8 cellular contexts compared by ENCODE assay signal in the genomic region with DNA sequence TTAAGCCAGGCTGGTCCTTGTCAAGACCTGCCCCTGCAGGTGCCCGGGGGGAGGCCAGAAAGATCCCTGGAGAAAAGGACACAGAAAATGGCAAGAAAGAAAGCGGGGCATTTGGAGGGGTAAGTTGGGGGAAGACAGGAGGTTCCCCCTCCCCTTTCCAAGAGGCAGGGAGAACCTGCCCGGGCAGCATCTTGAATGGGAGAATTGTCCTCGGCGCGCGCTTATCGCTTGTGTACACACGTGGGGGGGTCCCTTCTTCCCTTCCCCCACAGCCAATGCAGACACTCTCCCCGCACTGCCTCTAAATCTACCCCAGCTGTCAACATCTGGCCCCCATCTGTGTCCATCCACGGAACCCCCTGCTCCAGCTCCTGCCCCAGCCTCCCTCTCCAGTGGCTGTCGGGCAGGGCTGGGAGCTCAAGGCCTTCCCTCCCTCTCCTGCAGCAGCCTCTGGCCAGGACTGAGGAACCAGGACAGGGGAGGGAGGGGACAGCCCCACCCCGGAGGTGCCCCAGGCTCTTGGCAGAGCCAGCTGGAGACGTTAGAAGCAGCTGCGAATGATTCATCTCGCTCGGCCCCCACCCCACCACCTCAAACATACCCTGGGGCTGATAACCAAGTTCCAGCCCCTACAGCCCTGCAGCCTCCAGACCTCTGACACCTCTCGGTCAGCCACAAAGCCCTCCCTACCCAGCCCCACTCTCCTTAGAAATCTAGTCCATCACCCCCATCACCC. TPM values are rescaled to one million over a fixed set of nuclear protein-coding genes. Genes with fewer than 3 reads are reported as not detected.
DNase-seq lines count a peak whose midpoint lies in the region; ATAC-seq, FAIRE-seq and TF ChIP-seq lines count a peak whose summit lies in the region.

No MANE protein-coding gene starts in this region.

- no peak overlapping the region for H3K27ac Mint-ChIP-seq in activated CD4-positive, alpha-beta T cell treated with anti-CD3 and anti-CD28 coated beads for 36 hours

- no peak overlapping the region for H3K4ac ChIP-seq in H1 (replicated peaks; ENCODE audit: insufficient read length, low read depth, low read length)

- no peaks in the 10 kb centered on the region for H3K9me3 Mint-ChIP-seq in activated CD4-positive, alpha-beta T cell treated with anti-CD3 and anti-CD28 coated beads for 36 hours (ENCODE audit: low read depth)

- TF ChIP-seq EP300 in H1 (IDR thresholded peaks at IDR 0.05; ENCODE audit: borderline replicate concordance in 1 of 2, low read depth in 2 of 2, low read length in 2 of 2) = no peak

- H3K36me3 Mint-ChIP-seq in activated CD4-positive, alpha-beta T cell treated with anti-CD3 and anti-CD28 coated beads for 36 hours (ENCODE audit: low read depth) = no peaks in the 10 kb centered on the region

- no peak overlapping the region for H3K23ac ChIP-seq in H1 (ENCODE audit: insufficient read length)

- H2BK120ac ChIP-seq in H1 (replicated peaks; ENCODE audit: low read depth, low read length) = no peak overlapping the region

- no peak; a peak in 1 of 3 replicates for TF ChIP-seq POLR2A in H1 (IDR thresholded peaks at IDR 0.05; ENCODE audit: control extremely low read depth in 1 of 2, low read depth in 2 of 2, low read length in 2 of 2)

- no peak overlapping the region for H4K5ac ChIP-seq in H1 (ENCODE audit: insufficient read length, low read depth, low read length)

- TF ChIP-seq RAD21 in H1 (IDR thresholded peaks at IDR 0.05 in 1 of 2, conservative IDR thresholded peaks at IDR 0.05 in 1 of 2; ENCODE audit: low read depth in 2 of 2, low read length in 2 of 2) = no peak

- H3K18ac ChIP-seq in H1 (ENCODE audit: extremely low read depth, low read length) = no peak overlapping the region

- WGBS in H1 (ENCODE audit: extremely low coverage in 1 of 2, insufficient coverage in 1 of 2, insufficient read length in 1 of 2, insufficient replicate concordance in 2 of 2, low coverage in 1 of 2, low lambda C conversion rate in 2 of 2, missing lambda C conversion rate in 1 of 2), 2 experiments = 86% methylated on average over 16 of the region's 18 CpGs; no CpG with 5 or more reads in 1 of the 2 experiments

- intact Hi-C loops in activated CD4-positive, alpha-beta T cell treated with anti-CD3 and anti-CD28 coated beads for 36 hours (cut with DNase I, micrococcal nuclease) = no loop called here
- intact Hi-C loops in tibial artery (cut with DNase I; ENCODE audit: low total_unique reads) = no loop called here

- no peak overlapping the region for H3K9ac ChIP-seq in H1 (replicated peaks in 1 of 4; ENCODE audit: extremely low read depth in 1 of 4, low read depth in 3 of 4, low read length in 3 of 4)

- H3K4me1 ChIP-seq in H1 (replicated peaks in 1 of 4; ENCODE audit: control insufficient read depth in 3 of 4, insufficient read depth in 4 of 4, low read length in 3 of 4) = peaks cover 0 to 8% (median 3%) of the 10 kb centered on the region in 4 experiments; a peak in 5 of 7 replicates
- peaks cover 5% of the 10 kb centered on the region for H3K4me1 ChIP-seq in osteoblast (ENCODE audit: insufficient read depth, low read length)
- peaks cover 0 to 27% (median 7%) of the 10 kb centered on the region in 4 donors for H3K4me1 ChIP-seq in tibial artery

- H4K8ac ChIP-seq in H1 (ENCODE audit: extremely low read depth, insufficient read depth, low read length) = no peak overlapping the region

- H3K4me3 ChIP-seq in H1 (ENCODE audit: extremely low read depth in 1 of 4, insufficient read depth in 2 of 4, low read depth in 3 of 4, low read length in 4 of 4) (no peak overlapping the region), osteoblast (ENCODE audit: insufficient read depth, low read length) (no peak overlapping the region), tibial artery (no peak overlapping the region)

- TF ChIP-seq CTCF in H1 (IDR thresholded peaks at IDR 0.05; ENCODE audit: control extremely low read depth in 1 of 3, insufficient read depth in 1 of 3, low read depth in 1 of 3, low read length in 3 of 3) = no peak
- TF ChIP-seq CTCF in osteoblast (IDR thresholded peaks at IDR 0.05; ENCODE audit: extremely low read depth, low read depth, low read length) = no peak
- TF ChIP-seq CTCF in tibial artery (IDR thresholded peaks at IDR 0.05) = no peak

- peaks cover 18 to 43% (median 24%) of the 10 kb centered on the region in 4 experiments for H3K36me3 ChIP-seq in H1 (ENCODE audit: control insufficient read depth in 2 of 4, insufficient read depth in 4 of 4, low read length in 3 of 4)
- H3K36me3 ChIP-seq in osteoblast (ENCODE audit: insufficient read depth, low read length) = peaks cover 4% of the 10 kb centered on the region
- H3K36me3 ChIP-seq in tibial artery = peaks cover 0 to 25% (median 9%) of the 10 kb centered on the region in 3 donors

- FAIRE-seq in H1 (lab: Jason Lieb, UNC) = no peak

- POLR2A ChIA-PET in H1 (lab: Charles Lee; ENCODE audit: partially characterized antibody) = interaction anchor here (0.8 to 10.3 kb wide), 20 partner anchors 12 to 121 kb away, joined by 3 to 124 read pairs (median 5); a partner anchor contains a TSS
- POLR2A ChIA-PET in activated CD4-positive, alpha-beta T cell treated with anti-CD3 and anti-CD28 coated beads for 36 hours (lab: Charles Lee) = no interaction called here

- H3K27me3 Mint-ChIP-seq in activated CD4-positive, alpha-beta T cell treated with anti-CD3 and anti-CD28 coated beads for 36 hours = peaks cover 10% of the 10 kb centered on the region

- no peak overlapping the region for H2BK20ac ChIP-seq in H1 (ENCODE audit: low read length)

- peaks cover 4% of the 10 kb centered on the region for H3K4me1 Mint-ChIP-seq in activated CD4-positive, alpha-beta T cell treated with anti-CD3 and anti-CD28 coated beads for 36 hours

- H2BK12ac ChIP-seq in H1 (ENCODE audit: low read depth, low read length) = no peak overlapping the region

- H3K27me3 ChIP-seq in H1 (replicated peaks in 1 of 4; ENCODE audit: control insufficient read depth in 3 of 4, extremely low read depth in 1 of 4, insufficient read depth in 3 of 4, low read length in 3 of 4) = no peaks in the 10 kb centered on the region
- no peaks in the 10 kb centered on the region for H3K27me3 ChIP-seq in osteoblast (ENCODE audit: insufficient read depth, low read length)
- H3K27me3 ChIP-seq in tibial artery = peaks cover 0 to 36% of the 10 kb centered on the region in 2 donors

- H3K27ac ChIP-seq in H1 (ENCODE audit: low read depth, low read length) (no peak overlapping the region), osteoblast (ENCODE audit: low read depth, low read length) (no peak overlapping the region), tibial artery (no peak overlapping the region)

- no peak overlapping the region for H3K4me3 Mint-ChIP-seq in activated CD4-positive, alpha-beta T cell treated with anti-CD3 and anti-CD28 coated beads for 36 hours

- no peak overlapping the region for H3K14ac ChIP-seq in H1 (ENCODE audit: insufficient read length)

- H2BK15ac ChIP-seq in H1 (ENCODE audit: low read length) = no peak overlapping the region

- CTCF ChIA-PET in H1 (lab: Charles Lee; ENCODE audit: partially characterized antibody) = interaction anchor here (0.6 to 13.2 kb wide), 27 partner anchors 8 to 1584 kb away, joined by 3 to 215 read pairs (median 6); a partner anchor contains a TSS
- CTCF ChIA-PET in activated CD4-positive, alpha-beta T cell treated with anti-CD3 and anti-CD28 coated beads for 36 hours (lab: Charles Lee) = interaction anchor here (0.6 to 5.5 kb wide), 9 partner anchors 8 to 88 kb away, joined by 3 to 106 read pairs (median 3); a partner anchor contains a TSS

- H4K20me1 ChIP-seq in H1 (replicated peaks in 1 of 2; ENCODE audit: control insufficient read depth in 1 of 2, insufficient read depth in 2 of 2, low read length in 2 of 2) (peaks cover 0 to 2% of the 10 kb centered on the region in 2 experiments), osteoblast (ENCODE audit: insufficient read depth, low read length) (no peaks in the 10 kb centered on the region)

- no peaks in the 10 kb centered on the region for H3K23me2 ChIP-seq in H1 (ENCODE audit: low read depth, low read length)

- H3K79me1 ChIP-seq in H1 (ENCODE audit: low read depth, low read length) = no peaks in the 10 kb centered on the region

- H3K79me2 ChIP-seq in H1 (ENCODE audit: control insufficient read depth in 1 of 2, insufficient read depth in 2 of 2, low read length in 2 of 2) = no peaks in the 10 kb centered on the region
- no peaks in the 10 kb centered on the region for H3K79me2 ChIP-seq in osteoblast (ENCODE audit: insufficient read depth, low read length)

- no peak overlapping the region for H2AK5ac ChIP-seq in H1 (ENCODE audit: low read depth, low read length)

- DNase-seq in DMS79 treated with DMSO at 0.1 percent for 48 hours (lab: John Stamatoyannopoulos, UW) (peak; percentile 27), NCI-H2227 treated with DMSO at 0.1 percent for 48 hours (lab: John Stamatoyannopoulos, UW) (peak; percentile 40), H1 (ENCODE audit: low read depth in 1 of 2, low spot score in 2 of 2) (peak in 1 of 2 experiments; percentile 52), osteoblast (ENCODE audit: insufficient read length, low spot score, missing footprints) (peak; percentile 67), tibial artery (no peak)
- DNase-seq in activated CD4-positive, alpha-beta T cell treated with anti-CD3 and anti-CD28 coated beads for 36 hours = no peak

- H3K56ac ChIP-seq in H1 (replicated peaks; ENCODE audit: insufficient read length, low read depth, low read length) = no peak overlapping the region

- H4K91ac ChIP-seq in H1 (replicated peaks; ENCODE audit: insufficient read length, low read length) = no peak overlapping the region

- ATAC-seq in activated CD4-positive, alpha-beta T cell treated with anti-CD3 and anti-CD28 coated beads for 36 hours = no peak
- ATAC-seq in HG02798 (IDR thresholded peaks at IDR 0.05; ENCODE audit: poor library complexity, unreplicated experiment) (no peak), GM21528 (IDR thresholded peaks at IDR 0.05; ENCODE audit: low FRiP score, unreplicated experiment) (no peak)

- no peak overlapping the region for H2BK5ac ChIP-seq in H1 (ENCODE audit: low read depth, low read length)

- no peak overlapping the region for H2AFZ ChIP-seq in H1 (ENCODE audit: low read length)
- H2AFZ ChIP-seq in osteoblast (ENCODE audit: low read length) = no peak overlapping the region

- no peaks in the 10 kb centered on the region for H3K9me3 ChIP-seq in H1 (ENCODE audit: insufficient read depth in 2 of 2, low read depth in 1 of 2, low read length in 1 of 2)
- H3K9me3 ChIP-seq in osteoblast (ENCODE audit: low read depth, low read length) = no peaks in the 10 kb centered on the region
- H3K9me3 ChIP-seq in tibial artery = no peaks in the 10 kb centered on the region

- no peak overlapping the region for H3K4me2 ChIP-seq in H1 (ENCODE audit: insufficient read depth in 1 of 2, low read depth in 2 of 2, low read length in 2 of 2)
- no peak overlapping the region for H3K4me2 ChIP-seq in osteoblast (ENCODE audit: insufficient read depth, low read length)

RNA-seq across cellular contexts. Expression of a gene that starts 25.3 kb away (rescaled TPM):
- total RNA-seq in H1 (2021; fragmentation: NEBNext Ultra II Directional; extraction: Animal tissue kit (Norgen Biotek cat#: 25700)) = 113 and 122 TPM in 2 replicates
- polyA plus RNA-seq in H1 (2011; rRNA removed) = 85.0 and 141 TPM in 2 replicates
- 99.8 TPM for polyA plus RNA-seq in H1 (2011; cell fraction: cytosol; rRNA removed)
- polyA plus RNA-seq in H1 (2011; cell fraction: nucleus; rRNA removed) = 125 TPM
- 87.6 to 114 TPM (median 107 TPM) in 4 replicates for polyA plus RNA-seq in H1 (2012, experiment 1 of 2)
- 115 TPM for polyA plus RNA-seq in H1 (2012, experiment 2 of 2)
- 95.4 TPM for polyA plus RNA-seq in H1 (2013, experiment 1 of 2)
- polyA plus RNA-seq in H1 (2013, experiment 2 of 2) = 95.7 TPM
- polyA minus RNA-seq in H1 (2011; rRNA and poly(A)+ RNA removed) = 97.8 and 111 TPM in 2 replicates
- 105 TPM for polyA minus RNA-seq in H1 (2011; cell fraction: cytosol; rRNA and poly(A)+ RNA removed)
- polyA minus RNA-seq in H1 (2011; cell fraction: nucleus; rRNA and poly(A)+ RNA removed) = 57.6 TPM
- total RNA-seq in osteoblast = 41.8 and 47.0 TPM in 2 replicates
- 1 to 10 TPM; 4.1 to 5.9 TPM for total RNA-seq in activated CD4-positive, alpha-beta T cell treated with anti-CD3 and anti-CD28 coated beads for 36 hours

RNA-seq across cellular contexts. Expression of a gene that starts 50.5 kb away (rescaled TPM):
- 40.1 and 40.7 TPM in 2 replicates for total RNA-seq in H1 (2021; fragmentation: NEBNext Ultra II Directional; extraction: Animal tissue kit (Norgen Biotek cat#: 25700))
- polyA plus RNA-seq in H1 (2011; rRNA removed) = 31.4 and 54.0 TPM in 2 replicates
- 28.5 TPM for polyA plus RNA-seq in H1 (2011; cell fraction: cytosol; rRNA removed)
- 74.3 TPM for polyA plus RNA-seq in H1 (2011; cell fraction: nucleus; rRNA removed)
- polyA plus RNA-seq in H1 (2012, experiment 1 of 2) = 25.4 to 35.3 TPM (median 33.8 TPM) in 4 replicates
- polyA plus RNA-seq in H1 (2012, experiment 2 of 2) = 27.5 TPM
- polyA plus RNA-seq in H1 (2013, experiment 1 of 2) = 33.2 TPM
- polyA plus RNA-seq in H1 (2013, experiment 2 of 2) = 32.9 TPM
- 13.1 and 22.4 TPM in 2 replicates for polyA minus RNA-seq in H1 (2011; rRNA and poly(A)+ RNA removed)
- 13.4 TPM for polyA minus RNA-seq in H1 (2011; cell fraction: cytosol; rRNA and poly(A)+ RNA removed)
- 13.4 TPM for polyA minus RNA-seq in H1 (2011; cell fraction: nucleus; rRNA and poly(A)+ RNA removed)
- total RNA-seq in osteoblast = 19.5 and 20.0 TPM in 2 replicates
- 10 to 100 TPM; 13.6 to 15.6 TPM for total RNA-seq in activated CD4-positive, alpha-beta T cell treated with anti-CD3 and anti-CD28 coated beads for 36 hours

Comparison
In these comparisons a context has a peak if more than half of its experiments do, and no peak if none do; other contexts are left out.
1. DNase-seq: peak in DMS79 treated with DMSO at 0.1 percent for 48 hours (single experiment), NCI-H2227 treated with DMSO at 0.1 percent for 48 hours (single experiment) and osteoblast (single experiment); none in activated CD4-positive, alpha-beta T cell treated with anti-CD3 and anti-CD28 coated beads for 36 hours (single experiment) and tibial artery (0 of 2).